ENCODE assay signal across 11 cellular contexts in genomic region chr22:28075260-28075981, GRCh38.
A peak's percentile ranks its signal among the peaks of the same experiment; 100 is the strongest.
DNase-seq lines count a peak whose midpoint lies in the region; ATAC-seq and TF ChIP-seq lines count a peak whose summit lies in the region.
"Had no signal": no experiment of that assay in that cellular context is flagged by ENCODE, and none has a peak within 500 bp of the region (broad histone marks: within the 10 kb centered on the region; RNA-seq: fewer than 3 reads in every experiment).

No MANE protein-coding gene starts in this region.

- peak overlapping the region; percentile 83 for H3K27ac ChIP-seq in left ventricle myocardium inferior (replicated peaks)
- peak overlapping the region in 2 of 4 donors; percentile 19 to 28 for H3K27ac ChIP-seq in sigmoid colon
- H3K27ac ChIP-seq: SK-N-MC had no signal

- peak; percentile 83 for DNase-seq in GM04503 (ENCODE audit: low read depth)
- DNase-seq in adipocyte (ENCODE audit: low read depth) = peak; percentile 76
- DNase-seq in left ventricle myocardium inferior = peak; percentile 20
- DNase-seq in sigmoid colon = peak; percentile 71
- no peak for DNase-seq in NCI-H1436 treated with DMSO at 0.1 percent for 48 hours (lab: John Stamatoyannopoulos, UW)
- no peak for DNase-seq in activated naive CD4-positive, alpha-beta T cell (lab: John Stamatoyannopoulos, UW)
- DNase-seq: activated naive CD8-positive, alpha-beta T cell treated with anti-CD3 and anti-CD28 coated beads, Interleukin-2, amount 10 ng/mL, durations not matched to agents 7 days and 5 days; immature natural killer cell had no signal

- TF ChIP-seq CTCF in left ventricle myocardium inferior (IDR thresholded peaks at IDR 0.05; ENCODE audit: borderline replicate concordance) (no peak), sigmoid colon (IDR thresholded peaks at IDR 0.05) (no peak)

- 30 to 57% methylated on average over 8 of the region's 8 CpGs for WGBS in sigmoid colon, 2 donors

- H3K9ac ChIP-seq in adipocyte (ENCODE audit: low read length) = no peak overlapping the region

- H3K4me3 ChIP-seq in adipocyte (ENCODE audit: low read length) (no peak overlapping the region), left ventricle myocardium inferior (no peak overlapping the region), sigmoid colon (no peak overlapping the region)
- H3K4me3 ChIP-seq: SK-N-MC had no signal

- ATAC-seq in HG02852 (IDR thresholded peaks at IDR 0.05; ENCODE audit: unreplicated experiment) (no peak), HG03025 (IDR thresholded peaks at IDR 0.05; ENCODE audit: low FRiP score, unreplicated experiment) (no peak)

- intact Hi-C loops in left ventricle myocardium inferior (cut with micrococcal nuclease) = no loop called here
- intact Hi-C loops in sigmoid colon (cut with DNase I) = no loop called here

- H3K27me3 ChIP-seq in adipocyte (replicated peaks; ENCODE audit: control insufficient read depth, insufficient read depth, low read length) (no peaks in the 10 kb centered on the region), left ventricle myocardium inferior (ENCODE audit: low read depth) (no peaks in the 10 kb centered on the region), sigmoid colon (no peaks in the 10 kb centered on the region)

- H3K36me3 ChIP-seq in adipocyte (ENCODE audit: control insufficient read depth, insufficient read depth, low read length, severe bottlenecking) (no peaks in the 10 kb centered on the region), left ventricle myocardium inferior (no peaks in the 10 kb centered on the region), sigmoid colon (no peaks in the 10 kb centered on the region)

- TF ChIP-seq POLR2A in sigmoid colon (IDR thresholded peaks at IDR 0.05) = no peak

- no peaks in the 10 kb centered on the region for H3K9me3 ChIP-seq in adipocyte (ENCODE audit: control insufficient read depth, low read length)
- no peaks in the 10 kb centered on the region for H3K9me3 ChIP-seq in left ventricle myocardium inferior (replicated peaks)
- H3K9me3 ChIP-seq in sigmoid colon = no peaks in the 10 kb centered on the region

- TF ChIP-seq EP300 in sigmoid colon (IDR thresholded peaks at IDR 0.05) = no peak

- peaks cover 7% of the 10 kb centered on the region for H3K4me1 ChIP-seq in adipocyte (ENCODE audit: control insufficient read depth, insufficient read depth, low read length)
- peaks cover 22% of the 10 kb centered on the region for H3K4me1 ChIP-seq in left ventricle myocardium inferior
- peaks cover 0 to 19% (median 15%) of the 10 kb centered on the region in 4 donors for H3K4me1 ChIP-seq in sigmoid colon

Comparison
In these comparisons a context has a peak if more than half of its experiments do, and no peak if none do; other contexts are left out.
1. DNase-seq: peak in GM04503 (single experiment), adipocyte (single experiment), left ventricle myocardium inferior (single experiment) and sigmoid colon (single experiment); none in NCI-H1436 treated with DMSO at 0.1 percent for 48 hours (single experiment) and activated naive CD4-positive, alpha-beta T cell (0 of 4).